In genomic region chr10:73876971-73877370, GRCh38 we compare ENCODE assay signal across 14 cellular contexts. TPM values are rescaled to one million over a fixed set of nuclear protein-coding genes. Genes with fewer than 3 reads are reported as not detected.
DNase-seq lines count a peak whose midpoint lies in the region; ATAC-seq, FAIRE-seq and TF ChIP-seq lines count a peak whose summit lies in the region.
"Had no signal": no experiment of that assay in that cellular context is flagged by ENCODE, and none has a peak within 500 bp of the region (broad histone marks: within the 10 kb centered on the region; RNA-seq: fewer than 3 reads in every experiment).

No MANE protein-coding gene starts in this region.

- H3K4me3 ChIP-seq in CD8-positive, alpha-beta T cell (ENCODE audit: low read depth, low read length) = no peak overlapping the region
- H3K4me3 ChIP-seq in psoas muscle = no peak overlapping the region
- no peak overlapping the region for H3K4me3 ChIP-seq in body of pancreas
- no peak overlapping the region for H3K4me3 ChIP-seq in pancreas

- TF ChIP-seq POLR2A in body of pancreas (IDR thresholded peaks at IDR 0.05) = no peak

- H3K9me3 Mint-ChIP-seq in CD8-positive, alpha-beta T cell = no peaks in the 10 kb centered on the region
- H3K9me3 Mint-ChIP-seq in effector memory CD8-positive, alpha-beta T cell = no peaks in the 10 kb centered on the region

- WGBS in psoas muscle, 3 donors = 76 to 91% (median 86%) methylated on average over 4 of the region's 4 CpGs
- 76 to 79% methylated on average over 4 of the region's 4 CpGs for WGBS in body of pancreas, 2 donors
- 71 to 86% methylated on average over 4 of the region's 4 CpGs for WGBS in pancreas, 2 donors

- H3K4me1 Mint-ChIP-seq in CD8-positive, alpha-beta T cell (ENCODE audit: low read depth) = peaks cover 57% of the 10 kb centered on the region
- H3K4me1 Mint-ChIP-seq in effector memory CD8-positive, alpha-beta T cell (ENCODE audit: low read depth in 2 of 2) = peaks cover 35 to 38% of the 10 kb centered on the region in 2 donors

- TF ChIP-seq CTCF in CD8-positive, alpha-beta T cell (IDR thresholded peaks at IDR 0.05) = no peak
- no peak for TF ChIP-seq CTCF in psoas muscle (IDR thresholded peaks at IDR 0.05)
- no peak for TF ChIP-seq CTCF in body of pancreas (IDR thresholded peaks at IDR 0.05)
- TF ChIP-seq CTCF in pancreas (IDR thresholded peaks at IDR 0.05) = no peak

- ATAC-seq in CD8-positive, alpha-beta T cell = no peak
- ATAC-seq in effector memory CD8-positive, alpha-beta T cell (replicated peaks) = no peak
- ATAC-seq in psoas muscle (peak in 1 of 4 donors; percentile 34), body of pancreas (no peak), pancreas (no peak)

- peaks cover 16% of the 10 kb centered on the region for H3K36me3 Mint-ChIP-seq in CD8-positive, alpha-beta T cell
- peaks cover 9% of the 10 kb centered on the region for H3K36me3 Mint-ChIP-seq in effector memory CD8-positive, alpha-beta T cell (ENCODE audit: insufficient read depth)

- H3K36me3 ChIP-seq in CD8-positive, alpha-beta T cell (ENCODE audit: insufficient read depth, low read length) = no peaks in the 10 kb centered on the region
- H3K36me3 ChIP-seq in psoas muscle (ENCODE audit: insufficient read depth in 1 of 2, low read depth in 1 of 2) (no peaks in the 10 kb centered on the region), body of pancreas (replicated peaks in 1 of 2; ENCODE audit: insufficient read depth in 1 of 2, low read depth in 2 of 2) (no peaks in the 10 kb centered on the region), pancreas (no peaks in the 10 kb centered on the region)

- peaks cover 45% of the 10 kb centered on the region for H3K4me1 ChIP-seq in CD8-positive, alpha-beta T cell (ENCODE audit: insufficient read depth, low read length)
- H3K4me1 ChIP-seq in psoas muscle (peaks cover 40% of the 10 kb centered on the region), body of pancreas (peaks cover 23% of the 10 kb centered on the region), pancreas (peaks cover 0 to 4% (median 0%) of the 10 kb centered on the region in 3 donors)

- no peak for FAIRE-seq in pancreas (lab: Jason Lieb, UNC)
- FAIRE-seq: H1 had no signal

- CTCF ChIA-PET in CD8-positive, alpha-beta T cell (lab: Charles Lee) = interaction anchor here (0.6 to 21.6 kb wide), 7 partner anchors 10 to 104 kb away, joined by 3 to 618 read pairs (median 9); no protein-coding TSS in a partner anchor

- H3K27me3 ChIP-seq in CD8-positive, alpha-beta T cell (ENCODE audit: insufficient read depth, low read length) = no peaks in the 10 kb centered on the region
- H3K27me3 ChIP-seq in psoas muscle (ENCODE audit: insufficient read depth in 3 of 3, low read length in 2 of 3) (no peaks in the 10 kb centered on the region), body of pancreas (no peaks in the 10 kb centered on the region), pancreas (no peaks in the 10 kb centered on the region)

- DNase-seq in CD8-positive, alpha-beta T cell = no peak
- DNase-seq in M059J (ENCODE audit: low read depth) = peak; percentile 65
- DNase-seq in effector memory CD8-positive, alpha-beta T cell = no peak
- peak in 1 of 2 donors; percentile 11 for DNase-seq in psoas muscle
- no peak for DNase-seq in NCI-H2081 (lab: John Stamatoyannopoulos, UW)
- DNase-seq in body of pancreas = no peak
- DNase-seq in pancreas = no peak
- DNase-seq: cortex of kidney, Kasumi-1, NCI-H2029, SHP77 treated with DMSO at 0.1 percent for 48 hours had no signal

- H3K27ac Mint-ChIP-seq in CD8-positive, alpha-beta T cell = peak overlapping the region; percentile 66
- H3K27ac Mint-ChIP-seq in effector memory CD8-positive, alpha-beta T cell = peak overlapping the region; percentile 18 to 62
- H3K27ac Mint-ChIP-seq: progenitor cell of endocrine pancreas had no signal

- intact Hi-C loops in CD8-positive, alpha-beta T cell (cut with DNase I, micrococcal nuclease) = loop anchor here (5.0 to 10.0 kb wide), 4 partner anchors 105 to 1238 kb away; partner anchors contain the start of genes KAT6B (in 1 of the 2) and SAMD8 (in 1 of the 2)
- intact Hi-C loops in psoas muscle (cut with DNase I) (loop anchor here in 1 of 2 donors (5.0 kb wide), 1 partner anchor 770 kb away; no protein-coding TSS in a partner anchor), body of pancreas (cut with DNase I) (no loop called here), pancreas (cut with DNase I) (no loop called here)

- no peak overlapping the region for H3K4me3 Mint-ChIP-seq in CD8-positive, alpha-beta T cell
- H3K4me3 Mint-ChIP-seq in effector memory CD8-positive, alpha-beta T cell = no peak overlapping the region
- H3K4me3 Mint-ChIP-seq: CD14-positive monocyte had no signal

- no peak overlapping the region for H3K27ac ChIP-seq in CD8-positive, alpha-beta T cell (ENCODE audit: low read depth, low read length)
- H3K27ac ChIP-seq in psoas muscle (peak overlapping the region; percentile 95), body of pancreas (no peak overlapping the region), pancreas (no peak overlapping the region)

- POLR2A ChIA-PET in CD8-positive, alpha-beta T cell (lab: Charles Lee) = interaction anchor here (0.5 to 1.4 kb wide), 2 partner anchors 20 to 169 kb away, joined by 3 to 4 read pairs; no protein-coding TSS in a partner anchor

- no peaks in the 10 kb centered on the region for H3K9me3 ChIP-seq in CD8-positive, alpha-beta T cell (ENCODE audit: low read length)
- H3K9me3 ChIP-seq in psoas muscle (no peaks in the 10 kb centered on the region), body of pancreas (no peaks in the 10 kb centered on the region), pancreas (no peaks in the 10 kb centered on the region)

- no peaks in the 10 kb centered on the region for H3K27me3 Mint-ChIP-seq in CD8-positive, alpha-beta T cell (ENCODE audit: low read depth)
- H3K27me3 Mint-ChIP-seq in effector memory CD8-positive, alpha-beta T cell = no peaks in the 10 kb centered on the region

RNA-seq across cellular contexts. Expression of gene CAMK2G, which starts 2.6 kb away (rescaled TPM):
- total RNA-seq in CD8-positive, alpha-beta T cell = 10 to 100 TPM; 28.4 to 28.9 TPM
- 29.3 and 42.2 TPM in 2 replicates for total RNA-seq in M059J (2014; rRNA removed; shearing (Covaris generic))
- total RNA-seq in psoas muscle (10 to 100 TPM; 34.2 to 60.3 (median 50.8) TPM), body of pancreas (10 to 100 TPM; 14.8 to 17.4 TPM), pancreas (10 to 100 TPM in 1 of 6 donors, 1 to 10 TPM in 5; 5.3 to 10.5 (median 7.6) TPM)
- polyA plus RNA-seq in psoas muscle (10 to 100 TPM; 15.8 to 58.5 (median 34.4) TPM), pancreas (10 to 100 TPM in 1 of 2 donors, 1 to 10 TPM in 1; 9.0 to 18.4 TPM)

RNA-seq across cellular contexts. Expression of gene PLAU, which starts 34.0 kb away (rescaled TPM):
- total RNA-seq in CD8-positive, alpha-beta T cell = under 1 TPM in 1 of 2 experiments, not detected in 1; 0.11 TPM
- 264 and 272 TPM in 2 replicates for total RNA-seq in M059J (2014; rRNA removed; shearing (Covaris generic))
- total RNA-seq in psoas muscle = 10 to 100 TPM in 2 of 4 donors, 1 to 10 TPM in 2; 5.0 to 18.2 (median 10.6) TPM
- 1 to 10 TPM; 3.8 to 7.6 (median 7.1) TPM for polyA plus RNA-seq in psoas muscle
- 1 to 10 TPM; 1.6 to 4.3 TPM for total RNA-seq in body of pancreas
- total RNA-seq in pancreas = 10 to 100 TPM in 2 of 6 donors, 1 to 10 TPM in 4; 1.5 to 16.3 (median 3.6) TPM
- 1 to 10 TPM; 3.0 to 6.4 TPM for polyA plus RNA-seq in pancreas

Comparison
In these comparisons a context has a peak if more than half of its experiments do, and no peak if none do; other contexts are left out.
1. RNA of gene PLAU, which starts 34.0 kb away (total RNA-seq): 264 to 272 TPM in M059J; 5.0 to 18.2 TPM in psoas muscle, 1.6 to 4.3 TPM in body of pancreas, 1.5 to 16.3 TPM in pancreas and 0.11 TPM in CD8-positive, alpha-beta T cell; every median in the first group is over 10 times any median in the second.
2. intact Hi-C loops: an anchor here in CD8-positive, alpha-beta T cell (5.0 to 10.0 kb wide); none called in body of pancreas and pancreas.